8 cellular contexts compared by ENCODE assay signal in the genomic region with DNA sequence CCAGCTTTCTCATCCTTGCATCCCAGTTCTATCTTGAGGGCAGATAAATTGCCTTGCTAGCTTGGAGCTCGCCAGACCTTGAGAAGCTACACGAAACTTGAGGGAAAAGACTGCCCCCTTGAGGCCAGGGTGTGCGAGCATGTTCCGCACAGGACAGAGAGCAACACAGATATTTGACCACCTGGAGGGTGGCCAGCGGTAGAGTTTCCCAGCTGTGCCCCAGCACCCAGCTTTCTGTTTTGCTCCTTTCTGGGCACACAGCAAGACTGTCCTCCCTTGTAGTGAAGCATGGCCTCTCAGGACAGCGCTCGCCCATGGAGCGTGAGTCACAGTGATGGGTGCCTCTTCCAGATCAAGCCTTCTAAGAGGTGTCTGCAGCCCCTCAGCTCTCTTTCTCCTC. TPM values are rescaled to one million over a fixed set of nuclear protein-coding genes. Genes with fewer than 3 reads are reported as not detected.
DNase-seq lines count a peak whose midpoint lies in the region; ATAC-seq and TF ChIP-seq lines count a peak whose summit lies in the region.
"Had no signal": no experiment of that assay in that cellular context is flagged by ENCODE, and none has a peak within 500 bp of the region (broad histone marks: within the 10 kb centered on the region; RNA-seq: fewer than 3 reads in every experiment).

No MANE protein-coding gene starts in this region.

- no peaks in the 10 kb centered on the region for H3K4me1 ChIP-seq in MM.1S (ENCODE audit: low read length)

- intact Hi-C loops in left cardiac atrium (cut with DNase I), result loop anchor here in 1 of 2 donors (5.0 kb wide), 1 partner anchor 199 kb away; no protein-coding TSS in a partner anchor

- peak; percentile 63 for ATAC-seq in GM21528 (IDR thresholded peaks at IDR 0.05; ENCODE audit: low FRiP score, unreplicated experiment)
- peak; percentile 80 to 87 for ATAC-seq in left cardiac atrium
- ATAC-seq in stimulated activated naive B cell treated with anti-CD40 and anti-IgM and Interleukin-4, amounts not matched to agents 10 μg/mL and 1 μg/mL and 100 μg/mL, for 72 hours (replicated peaks), result peak; percentile 45 to 64
- ATAC-seq in omental fat pad (ENCODE audit: low FRiP score), result no peak

- no peaks in the 10 kb centered on the region for H3K9me3 ChIP-seq in MM.1S (replicated peaks; ENCODE audit: insufficient read depth, low read length)
- H3K9me3 ChIP-seq: neutrophil had no signal

- DNase-seq in GM10248 (ENCODE audit: extremely low spot score) (peak; percentile 68), MM.1S (peak; percentile 26), left cardiac atrium (peak; percentile 69), omental fat pad (ENCODE audit: low spot score) (no peak)
- DNase-seq in stimulated activated naive B cell treated with anti-CD40 and anti-IgM and Interleukin-4, amounts not matched to agents 10 μg/mL and 1 μg/mL and 100 μg/mL, for 72 hours, result no peak

- no peak overlapping the region for H3K27ac Mint-ChIP-seq in stimulated activated naive B cell treated with anti-CD40 and anti-IgM and Interleukin-4, amounts not matched to agents 10 μg/mL and 1 μg/mL and 100 μg/mL, for 72 hours

- H3K27ac ChIP-seq in MM.1S (ENCODE audit: low read length) (no peak overlapping the region), VCaP (no peak overlapping the region)
- H3K27ac ChIP-seq: neutrophil had no signal

- H4K20me1 ChIP-seq in MM.1S (ENCODE audit: insufficient read depth, low read length), result no peaks in the 10 kb centered on the region

- no peaks in the 10 kb centered on the region for H3K27me3 Mint-ChIP-seq in stimulated activated naive B cell treated with anti-CD40 and anti-IgM and Interleukin-4, amounts not matched to agents 10 μg/mL and 1 μg/mL and 100 μg/mL, for 72 hours

- H3K9me3 Mint-ChIP-seq in stimulated activated naive B cell treated with anti-CD40 and anti-IgM and Interleukin-4, amounts not matched to agents 10 μg/mL and 1 μg/mL and 100 μg/mL, for 72 hours, result peaks cover 0 to 1% of the 10 kb centered on the region in 2 donors

- H3K4me1 Mint-ChIP-seq in stimulated activated naive B cell treated with anti-CD40 and anti-IgM and Interleukin-4, amounts not matched to agents 10 μg/mL and 1 μg/mL and 100 μg/mL, for 72 hours, result no peaks in the 10 kb centered on the region

- H3K4me3 ChIP-seq in MM.1S (ENCODE audit: low read length), result no peak overlapping the region

- CTCF ChIA-PET in GM10248 (lab: Yijun Ruan, JAX), result interaction anchor here (0.7 to 1.7 kb wide), 10 partner anchors 12 to 748 kb away, joined by 3 to 22 read pairs (median 4); no protein-coding TSS in a partner anchor

- H3K9ac ChIP-seq in MM.1S (ENCODE audit: low read length), result no peak overlapping the region

- no peaks in the 10 kb centered on the region for H3F3A ChIP-seq in MM.1S (ENCODE audit: insufficient read depth, low read length)

- H3K4me2 ChIP-seq in MM.1S (ENCODE audit: low read depth, low read length), result no peak overlapping the region

- H3K36me3 Mint-ChIP-seq in stimulated activated naive B cell treated with anti-CD40 and anti-IgM and Interleukin-4, amounts not matched to agents 10 μg/mL and 1 μg/mL and 100 μg/mL, for 72 hours, result no peaks in the 10 kb centered on the region

- no peaks in the 10 kb centered on the region for H3K36me3 ChIP-seq in MM.1S (replicated peaks; ENCODE audit: insufficient read depth, low read length)
- H3K36me3 ChIP-seq: neutrophil had no signal

- POLR2A ChIA-PET in GM10248 (lab: Yijun Ruan, JAX), result no interaction called here

- no peaks in the 10 kb centered on the region for H3K9me2 ChIP-seq in MM.1S (replicated peaks; ENCODE audit: insufficient read depth, low read length)

- TF ChIP-seq CTCF in GM10248 (IDR thresholded peaks at IDR 0.05; ENCODE audit: control extremely low read depth, extremely low read depth, low read depth, missing control alignments) (peak; percentile 71), MM.1S (IDR thresholded peaks at IDR 0.05; ENCODE audit: low read length) (peak; percentile 28), VCaP (conservative IDR thresholded peaks at IDR 0.05) (peak; percentile 89), omental fat pad (IDR thresholded peaks at IDR 0.05) (no peak)

- H2AFZ ChIP-seq in MM.1S (ENCODE audit: low read length), result no peak overlapping the region

- H3K79me2 ChIP-seq in MM.1S (ENCODE audit: low read length), result no peaks in the 10 kb centered on the region

- no peak overlapping the region for H3K4me3 Mint-ChIP-seq in stimulated activated naive B cell treated with anti-CD40 and anti-IgM and Interleukin-4, amounts not matched to agents 10 μg/mL and 1 μg/mL and 100 μg/mL, for 72 hours

- no peaks in the 10 kb centered on the region for H3K27me3 ChIP-seq in MM.1S (replicated peaks; ENCODE audit: insufficient read depth, low read length)
- H3K27me3 ChIP-seq: neutrophil had no signal

RNA-seq across cellular contexts. Expression of a gene that starts 23.5 kb away (rescaled TPM):
- not detected for total RNA-seq in left cardiac atrium
- total RNA-seq in omental fat pad, result not detected

Comparison
In these comparisons a context has a peak if more than half of its experiments do, and no peak if none do; other contexts are left out.
1. DNase-seq: peak in GM10248 (single experiment), MM.1S (single experiment) and left cardiac atrium (single experiment); none in stimulated activated naive B cell treated with anti-CD40 and anti-IgM and Interleukin-4, amounts not matched to agents 10 μg/mL and 1 μg/mL and 100 μg/mL, for 72 hours (single experiment) and omental fat pad (single experiment).
2. CTCF ChIP-seq: peak in GM10248 (single experiment), MM.1S (single experiment) and VCaP (single experiment); none in omental fat pad (0 of 3).